Comparison of ENCODE assay signal across 1 cellular context in genomic region chr20:44401052-44401769, GRCh38.
TF ChIP-seq lines count a peak whose summit lies in the region.

No MANE protein-coding gene starts in this region.

TF ChIP-seq in HepG2, 621 proteins besides CTCF, POLR2A, EP300 and RAD21 (continues in another document):
- TF ChIP-seq ZNF256 (CRISPR knock-in tag; conservative IDR thresholded peaks at IDR 0.05) (0 out of 2 replicates have a peak, but pooled peaks have one; percentile 40), REPIN1 (CRISPR knock-in tag; IDR thresholded peaks at IDR 0.05; ENCODE audit: borderline replicate concordance, low read depth) (peak; percentile 70; the same call in 1 of the 2 replicates), ZMYM2 (CRISPR knock-in tag; IDR thresholded peaks at IDR 0.05) (peak; percentile 73; the same call in 1 of the 2 replicates), FOXA3 (CRISPR knock-in tag; IDR thresholded peaks at IDR 0.05) (peak; percentile 60; the same call in 1 of the 2 replicates), ZNF224 (CRISPR knock-in tag; IDR thresholded peaks at IDR 0.05) (peak; percentile 78; the same call in 1 of the 2 replicates), ZBTB33 (CRISPR knock-in tag; IDR thresholded peaks at IDR 0.05) (no peak), MEF2D (CRISPR knock-in tag; IDR thresholded peaks at IDR 0.05) (peak; percentile 42; the same call in 1 of the 2 replicates), SOX13 (IDR thresholded peaks at IDR 0.05) (peak; percentile 67), SOX13 (CRISPR knock-in tag; conservative IDR thresholded peaks at IDR 0.05 in 1 of 2, IDR thresholded peaks at IDR 0.05 in 1 of 2) (peak in 1 of 2 experiments; percentile 72; a peak in 2 of 4 replicates), NFRKB (IDR thresholded peaks at IDR 0.05) (no peak), TRIM24 (CRISPR knock-in tag; IDR thresholded peaks at IDR 0.05) (peak; percentile 32; the same call in 1 of the 2 replicates), ZNF121 (CRISPR knock-in tag; IDR thresholded peaks at IDR 0.05) (peak; percentile 46; the same call in 1 of the 2 replicates), PBX2 (CRISPR knock-in tag; IDR thresholded peaks at IDR 0.05) (no peak), ATRX (CRISPR knock-in tag; IDR thresholded peaks at IDR 0.05; ENCODE audit: borderline replicate concordance) (no peak), ZBTB34 (CRISPR knock-in tag; IDR thresholded peaks at IDR 0.05) (peak; percentile 91; the same call in 1 of the 2 replicates), FOXC1 (CRISPR knock-in tag; IDR thresholded peaks at IDR 0.05; ENCODE audit: borderline replicate concordance) (peak; percentile 16; the same call in 1 of the 2 replicates), ZSCAN21 (CRISPR knock-in tag; IDR thresholded peaks at IDR 0.05; ENCODE audit: borderline replicate concordance) (peak; percentile 63), ZNF737 (CRISPR knock-in tag; IDR thresholded peaks at IDR 0.05; ENCODE audit: borderline replicate concordance) (peak; percentile 99), ZNF263 (CRISPR knock-in tag; IDR thresholded peaks at IDR 0.05) (no peak; the same call in 1 of the 2 replicates), MYC (CRISPR knock-in tag; IDR thresholded peaks at IDR 0.05; ENCODE audit: borderline replicate concordance) (peak; percentile 50; the same call in 1 of the 2 replicates), GRHL1 (CRISPR knock-in tag; conservative IDR thresholded peaks at IDR 0.05) (no peak), ZNF138 (CRISPR knock-in tag; IDR thresholded peaks at IDR 0.05; ENCODE audit: low read depth) (0 out of 2 replicates have a peak, but pooled peaks have one; percentile 9), ZNF546 (CRISPR knock-in tag; conservative IDR thresholded peaks at IDR 0.05) (peak; percentile 72; the same call in 1 of the 2 replicates), ARNTL (CRISPR knock-in tag; IDR thresholded peaks at IDR 0.05) (peak; percentile 67; the same call in 1 of the 2 replicates), ZNF24 (IDR thresholded peaks at IDR 0.05) (no peak), ZNF431 (CRISPR knock-in tag; IDR thresholded peaks at IDR 0.05; ENCODE audit: borderline replicate concordance, low read depth) (peak; percentile 55), BORCS8-MEF2B (CRISPR knock-in tag; IDR thresholded peaks at IDR 0.05) (peak; percentile 19; the same call in 1 of the 2 replicates), ZNF317 (CRISPR knock-in tag; IDR thresholded peaks at IDR 0.05) (peak; percentile 19; the same call in 1 of the 2 replicates), HNRNPUL1 (IDR thresholded peaks at IDR 0.05; ENCODE audit: low read depth, low read length) (no peak), ZNF501 (CRISPR knock-in tag; IDR thresholded peaks at IDR 0.05) (no peak), MED8 (CRISPR knock-in tag; IDR thresholded peaks at IDR 0.05; ENCODE audit: insufficient replicate concordance) (no peak), RARG (CRISPR knock-in tag; IDR thresholded peaks at IDR 0.05; ENCODE audit: low read depth) (0 out of 2 replicates have a peak, but pooled peaks have one; percentile 82), ZNF331 (CRISPR knock-in tag; IDR thresholded peaks at IDR 0.05) (peak; percentile 73; the same call in 1 of the 2 replicates), FOSL2 (CRISPR knock-in tag; IDR thresholded peaks at IDR 0.05) (peak; percentile 28), ZNF572 (CRISPR knock-in tag; IDR thresholded peaks at IDR 0.05) (peak; percentile 94), ZNF883 (CRISPR knock-in tag; IDR thresholded peaks at IDR 0.05; ENCODE audit: not compliant biosample characterization) (peak; percentile 87), ZNF264 (CRISPR knock-in tag; IDR thresholded peaks at IDR 0.05) (peak; percentile 89), ZNF691 (CRISPR knock-in tag; IDR thresholded peaks at IDR 0.05; ENCODE audit: borderline replicate concordance, low read depth) (peak; percentile 77; the same call in 1 of the 2 replicates), SUZ12 (IDR thresholded peaks at IDR 0.05; ENCODE audit: low read depth, low read length) (no peak), SMYD3 (CRISPR knock-in tag; IDR thresholded peaks at IDR 0.05) (peak; percentile 97), JUNB (CRISPR knock-in tag; IDR thresholded peaks at IDR 0.05; ENCODE audit: borderline replicate concordance) (no peak), ATF4 (CRISPR knock-in tag; IDR thresholded peaks at IDR 0.05) (no peak; a peak in 1 of 4 replicates), ZNF678 (CRISPR knock-in tag; IDR thresholded peaks at IDR 0.05) (0 out of 2 replicates have a peak, but pooled peaks have one; percentile 33), KIAA2018 (CRISPR knock-in tag; IDR thresholded peaks at IDR 0.05; ENCODE audit: borderline replicate concordance) (0 out of 2 replicates have a peak, but pooled peaks have one; percentile 38), ZNF350 (CRISPR knock-in tag; IDR thresholded peaks at IDR 0.05; ENCODE audit: borderline replicate concordance, low read depth) (peak; percentile 79), NBN (conservative IDR thresholded peaks at IDR 0.05) (no peak), MATR3 (CRISPR knock-in tag; IDR thresholded peaks at IDR 0.05) (peak; percentile 86; the same call in 1 of the 2 replicates), HMG20B (CRISPR knock-in tag; conservative IDR thresholded peaks at IDR 0.05) (no peak), MXD3 (CRISPR knock-in tag; IDR thresholded peaks at IDR 0.05) (peak; percentile 59; the same call in 1 of the 2 replicates), MLX (CRISPR knock-in tag; IDR thresholded peaks at IDR 0.05) (peak; percentile 57)
